8 cellular contexts compared by ENCODE assay signal in the genomic region with DNA sequence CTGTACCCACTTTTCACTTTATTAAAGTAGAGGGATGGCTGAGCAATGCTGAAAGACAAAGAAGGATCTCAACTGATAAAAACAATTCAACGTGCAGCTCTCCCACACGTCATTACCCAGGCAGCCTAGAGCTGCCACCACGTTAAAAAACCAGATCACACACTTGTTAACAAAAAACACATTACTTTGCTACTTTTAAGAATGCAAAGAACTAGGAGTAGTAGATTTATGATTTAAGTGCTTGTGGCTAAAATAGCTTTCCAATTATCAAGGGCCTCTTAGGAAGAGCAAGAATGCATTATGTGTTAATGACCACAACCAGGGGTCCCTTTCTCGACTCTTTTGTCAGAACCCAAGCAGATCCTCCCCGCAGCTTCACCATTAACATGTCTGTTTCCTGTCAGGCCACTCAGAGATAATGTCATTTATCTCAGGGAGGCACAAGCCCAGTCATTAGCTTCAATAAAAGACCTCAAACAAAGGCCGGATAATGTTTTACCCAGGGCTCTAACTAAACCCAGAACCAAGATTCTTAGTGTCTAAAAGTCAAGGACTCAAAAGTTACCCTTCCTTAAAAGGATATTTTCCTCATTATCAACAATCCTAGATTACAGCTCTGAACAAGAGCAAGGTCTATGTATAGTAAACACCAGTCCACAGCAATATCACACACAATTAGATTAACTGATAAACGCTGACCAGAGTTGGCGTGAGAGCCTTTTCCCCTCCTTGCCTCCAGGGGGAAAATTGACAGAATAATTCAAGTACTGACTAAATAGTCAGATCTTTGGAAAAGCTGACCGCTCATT. TPM values are rescaled to one million over a fixed set of nuclear protein-coding genes. Genes with fewer than 3 reads are reported as not detected.
DNase-seq lines count a peak whose midpoint lies in the region; ATAC-seq and TF ChIP-seq lines count a peak whose summit lies in the region.
"Had no signal": no experiment of that assay in that cellular context is flagged by ENCODE, and none has a peak within 500 bp of the region (broad histone marks: within the 10 kb centered on the region; RNA-seq: fewer than 3 reads in every experiment).

No MANE protein-coding gene starts in this region.

- CTCF ChIA-PET in RWPE1 (lab: Yijun Ruan, JAX), result no interaction called here

- H3K27ac Mint-ChIP-seq in stimulated activated naive B cell treated with anti-CD40 and anti-IgM and Interleukin-4, amounts not matched to agents 10 μg/mL and 1 μg/mL and 100 μg/mL, for 72 hours, result peak overlapping the region; percentile 47

- no peaks in the 10 kb centered on the region for H3K27me3 ChIP-seq in HUES48 (ENCODE audit: control insufficient read depth, insufficient read depth, low read length)

- no peak for ATAC-seq in stimulated activated naive B cell treated with anti-CD40 and anti-IgM and Interleukin-4, amounts not matched to agents 10 μg/mL and 1 μg/mL and 100 μg/mL, for 72 hours (replicated peaks)
- ATAC-seq in HG02763 (IDR thresholded peaks at IDR 0.05; ENCODE audit: unreplicated experiment), result no peak

- POLR2A ChIA-PET in RWPE1 (lab: Yijun Ruan, JAX; ENCODE audit: low non-redundant PET), result interaction anchor here (0.5 kb wide), 1 partner anchor 17 kb away, joined by 3 read pairs; no protein-coding TSS in a partner anchor

- H3K36me3 ChIP-seq in HUES48 (ENCODE audit: control insufficient read depth, insufficient read depth, low read length), result no peaks in the 10 kb centered on the region; the same call in 1 of the 2 replicates

- peaks cover 0 to 8% of the 10 kb centered on the region in 2 donors for H3K27me3 Mint-ChIP-seq in stimulated activated naive B cell treated with anti-CD40 and anti-IgM and Interleukin-4, amounts not matched to agents 10 μg/mL and 1 μg/mL and 100 μg/mL, for 72 hours

- H3K4me1 ChIP-seq in HUES48 (ENCODE audit: control insufficient read depth, insufficient read depth, low read length), result peaks cover 96% of the 10 kb centered on the region

- peak overlapping the region; percentile 49 for H3K4me3 ChIP-seq in HUES48 (ENCODE audit: low read depth, low read length)

- H3K4me1 Mint-ChIP-seq in stimulated activated naive B cell treated with anti-CD40 and anti-IgM and Interleukin-4, amounts not matched to agents 10 μg/mL and 1 μg/mL and 100 μg/mL, for 72 hours, result peaks cover 29 to 52% of the 10 kb centered on the region in 2 donors

- no peak overlapping the region for H3K9ac ChIP-seq in HUES48 (ENCODE audit: low read depth, low read length)

- no peaks in the 10 kb centered on the region for H3K9me3 Mint-ChIP-seq in stimulated activated naive B cell treated with anti-CD40 and anti-IgM and Interleukin-4, amounts not matched to agents 10 μg/mL and 1 μg/mL and 100 μg/mL, for 72 hours

- H3K4me3 Mint-ChIP-seq in stimulated activated naive B cell treated with anti-CD40 and anti-IgM and Interleukin-4, amounts not matched to agents 10 μg/mL and 1 μg/mL and 100 μg/mL, for 72 hours, result peak overlapping the region in 1 of 2 donors; percentile 12

- H3K9me3 ChIP-seq in HUES48 (ENCODE audit: control insufficient read depth, insufficient read depth, low read length), result peaks cover 4% of the 10 kb centered on the region; the same call in 1 of the 2 replicates

- peaks cover 0 to 2% of the 10 kb centered on the region in 2 donors for H3K36me3 Mint-ChIP-seq in stimulated activated naive B cell treated with anti-CD40 and anti-IgM and Interleukin-4, amounts not matched to agents 10 μg/mL and 1 μg/mL and 100 μg/mL, for 72 hours

- peak; percentile 88 for DNase-seq in iPS DF 4.7 (ENCODE audit: extremely low read depth, low spot score)
- no peak for DNase-seq in stimulated activated naive B cell treated with anti-CD40 and anti-IgM and Interleukin-4, amounts not matched to agents 10 μg/mL and 1 μg/mL and 100 μg/mL, for 72 hours
- DNase-seq in AG08395 (ENCODE audit: low spot score), result no peak
- DNase-seq in RWPE1 (ENCODE audit: low spot score), result no peak
- DNase-seq: posterior cingulate gyrus had no signal

- TF ChIP-seq CTCF in RWPE1 (conservative IDR thresholded peaks at IDR 0.05; ENCODE audit: low read depth), result no peak

- peak overlapping the region; percentile 95 for H3K27ac ChIP-seq in HUES48 (ENCODE audit: low read depth, low read length)
- no peak overlapping the region for H3K27ac ChIP-seq in RWPE1

TF ChIP-seq in PFSK-1, 5 proteins besides CTCF, POLR2A, EP300 and RAD21:
- peak; percentile 68; the same call in 1 of the 2 replicates for TF ChIP-seq SIN3A (IDR thresholded peaks at IDR 0.05; ENCODE audit: borderline replicate concordance, insufficient read depth, low read length)
- TF ChIP-seq, protein P1, sequence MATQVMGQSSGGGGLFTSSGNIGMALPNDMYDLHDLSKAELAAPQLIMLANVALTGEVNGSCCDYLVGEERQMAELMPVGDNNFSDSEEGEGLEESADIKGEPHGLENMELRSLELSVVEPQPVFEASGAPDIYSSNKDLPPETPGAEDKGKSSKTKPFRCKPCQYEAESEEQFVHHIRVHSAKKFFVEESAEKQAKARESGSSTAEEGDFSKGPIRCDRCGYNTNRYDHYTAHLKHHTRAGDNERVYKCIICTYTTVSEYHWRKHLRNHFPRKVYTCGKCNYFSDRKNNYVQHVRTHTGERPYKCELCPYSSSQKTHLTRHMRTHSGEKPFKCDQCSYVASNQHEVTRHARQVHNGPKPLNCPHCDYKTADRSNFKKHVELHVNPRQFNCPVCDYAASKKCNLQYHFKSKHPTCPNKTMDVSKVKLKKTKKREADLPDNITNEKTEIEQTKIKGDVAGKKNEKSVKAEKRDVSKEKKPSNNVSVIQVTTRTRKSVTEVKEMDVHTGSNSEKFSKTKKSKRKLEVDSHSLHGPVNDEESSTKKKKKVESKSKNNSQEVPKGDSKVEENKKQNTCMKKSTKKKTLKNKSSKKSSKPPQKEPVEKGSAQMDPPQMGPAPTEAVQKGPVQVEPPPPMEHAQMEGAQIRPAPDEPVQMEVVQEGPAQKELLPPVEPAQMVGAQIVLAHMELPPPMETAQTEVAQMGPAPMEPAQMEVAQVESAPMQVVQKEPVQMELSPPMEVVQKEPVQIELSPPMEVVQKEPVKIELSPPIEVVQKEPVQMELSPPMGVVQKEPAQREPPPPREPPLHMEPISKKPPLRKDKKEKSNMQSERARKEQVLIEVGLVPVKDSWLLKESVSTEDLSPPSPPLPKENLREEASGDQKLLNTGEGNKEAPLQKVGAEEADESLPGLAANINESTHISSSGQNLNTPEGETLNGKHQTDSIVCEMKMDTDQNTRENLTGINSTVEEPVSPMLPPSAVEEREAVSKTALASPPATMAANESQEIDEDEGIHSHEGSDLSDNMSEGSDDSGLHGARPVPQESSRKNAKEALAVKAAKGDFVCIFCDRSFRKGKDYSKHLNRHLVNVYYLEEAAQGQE (IDR thresholded peaks at IDR 0.05; ENCODE audit: insufficient read depth in 1 of 2, low read depth in 2 of 2, low read length in 2 of 2), result no peak; a peak in 1 of 4 replicates

RNA-seq across cellular contexts. Expression of gene ZNF608, which starts 7.5 kb away (rescaled TPM):
- polyA plus RNA-seq in PFSK-1 (2012; ENCODE audit: insufficient read length, low read depth), result 8.0 TPM
